Comparison of ENCODE assay signal across 8 cellular contexts in the genomic region with DNA sequence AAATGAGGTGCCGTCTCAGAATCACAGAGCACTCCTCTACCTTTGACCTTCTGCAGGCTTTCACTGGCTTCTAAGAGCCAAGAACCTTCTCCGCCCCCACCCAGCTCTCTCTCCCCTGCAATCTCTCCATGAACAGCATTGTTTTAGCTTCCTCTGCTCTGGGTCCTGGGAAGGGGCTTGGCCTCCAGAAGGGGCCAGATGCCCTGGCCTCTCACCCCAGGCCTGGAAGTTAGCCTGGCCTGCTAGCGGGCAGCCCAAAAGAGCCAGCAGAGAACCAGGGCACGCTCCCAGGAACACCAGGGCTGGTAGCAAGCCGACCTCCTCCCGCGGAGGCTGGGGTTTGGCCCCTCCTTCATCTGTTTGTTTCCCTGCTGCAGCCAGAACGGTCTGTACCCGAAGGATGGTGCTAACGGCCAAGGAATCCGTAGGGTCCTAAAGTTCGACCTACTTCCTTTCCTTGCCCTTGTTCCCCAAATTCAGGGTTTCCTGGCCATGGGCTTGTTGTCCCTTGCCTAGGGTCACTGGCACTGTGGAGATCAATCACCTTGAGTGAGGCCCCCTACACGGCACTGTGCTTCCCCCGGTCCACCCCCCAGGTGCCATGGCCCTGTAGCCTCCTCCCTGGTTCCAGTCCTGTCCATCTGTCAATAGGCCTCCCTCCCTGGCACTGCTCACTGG. TPM values are rescaled to one million over a fixed set of nuclear protein-coding genes. Genes with fewer than 3 reads are reported as not detected.
A peak's percentile ranks its signal among the peaks of the same experiment; 100 is the strongest.
DNase-seq lines count a peak whose midpoint lies in the region; ATAC-seq and TF ChIP-seq lines count a peak whose summit lies in the region.

No MANE protein-coding gene starts in this region.

- no peak for TF ChIP-seq CTCF in Caco-2 (IDR thresholded peaks at IDR 0.05; ENCODE audit: insufficient read depth in 1 of 2, low read depth in 1 of 2, low read length in 1 of 2, severe bottlenecking in 1 of 2, unreplicated experiment in 1 of 2)
- TF ChIP-seq CTCF in SK-N-SH (IDR thresholded peaks at IDR 0.05) = no peak

- no peak overlapping the region; the same call in 1 of the 2 replicates for H3K4me2 ChIP-seq in SK-N-SH

- WGBS in SK-N-SH (ENCODE audit: low lambda C conversion rate) = 33% methylated on average over 13 of the region's 14 CpGs

- H3K4me3 ChIP-seq in Caco-2 (ENCODE audit: low read depth, low read length) (no peak overlapping the region), SK-N-SH (ENCODE audit: low read depth in 2 of 2, low read length in 1 of 2) (no peak overlapping the region), skeletal muscle cell (ENCODE audit: low read depth, low read length) (no peak overlapping the region)

- peak overlapping the region in 1 of 2 experiments; percentile 87; a peak in 2 of 4 replicates for H3K27ac ChIP-seq in SK-N-SH (ENCODE audit: low read depth in 2 of 2, low read length in 1 of 2)

- intact Hi-C loops in Caco-2 (cut with micrococcal nuclease; ENCODE audit: unreplicated experiment) = no loop called here

- TF ChIP-seq EP300 in SK-N-SH (IDR thresholded peaks at IDR 0.05; ENCODE audit: borderline replicate concordance in 1 of 2, low read depth in 1 of 2, low read length in 1 of 2) = no peak

- H4K20me1 ChIP-seq in SK-N-SH (ENCODE audit: insufficient read depth) = no peaks in the 10 kb centered on the region

- no peak overlapping the region for H3K9ac ChIP-seq in SK-N-SH

- no peaks in the 10 kb centered on the region for H3K9me2 ChIP-seq in SK-N-SH

- peaks cover under 1% of the 10 kb centered on the region for H3K36me3 Mint-ChIP-seq in Caco-2 (ENCODE audit: insufficient read depth, unreplicated experiment)

- peak overlapping the region; percentile 94 for H2AFZ ChIP-seq in SK-N-SH (ENCODE audit: low read depth)

- no peaks in the 10 kb centered on the region for H3K27me3 Mint-ChIP-seq in Caco-2 (ENCODE audit: insufficient read depth, unreplicated experiment)

- peaks cover 3% of the 10 kb centered on the region for H3F3A ChIP-seq in SK-N-SH (replicated peaks; ENCODE audit: insufficient read depth)

- peak overlapping the region; percentile 87 for H3K27ac Mint-ChIP-seq in Caco-2 (ENCODE audit: unreplicated experiment)

- H3K9me3 Mint-ChIP-seq in Caco-2 (ENCODE audit: unreplicated experiment) = no peaks in the 10 kb centered on the region

- POLR2A ChIA-PET in Caco-2 (lab: Charles Lee) (interaction anchor here (0.6 to 1.0 kb wide), 5 partner anchors 10 to 39 kb away, joined by 3 to 7 read pairs (median 4); a partner anchor contains a TSS), SK-N-SH (lab: Yijun Ruan, JAX) (interaction anchor here (1.4 to 8.8 kb wide), 2 partner anchors 19 to 66 kb away, joined by 7 to 174 read pairs; a partner anchor contains a TSS)

- H3K4me3 Mint-ChIP-seq in Caco-2 (ENCODE audit: unreplicated experiment) = no peak overlapping the region

- peaks cover 16% of the 10 kb centered on the region for H3K4me1 ChIP-seq in Caco-2
- peaks cover 13 to 16% of the 10 kb centered on the region in 2 experiments for H3K4me1 ChIP-seq in SK-N-SH (ENCODE audit: control insufficient read depth in 1 of 2, insufficient read depth in 2 of 2, low read depth in 1 of 2, low read length in 1 of 2)

- H3K36me3 ChIP-seq in Caco-2 (ENCODE audit: control insufficient read depth, insufficient read depth, low read length) (no peaks in the 10 kb centered on the region), SK-N-SH (replicated peaks in 1 of 2; ENCODE audit: control insufficient read depth in 1 of 2, insufficient read depth in 2 of 2, low read length in 1 of 2) (no peaks in the 10 kb centered on the region)

- CTCF ChIA-PET in Caco-2 (lab: Charles Lee) = interaction anchor here (0.6 to 1.1 kb wide), 5 partner anchors 12 to 423 kb away, joined by 3 to 7 read pairs (median 3); no protein-coding TSS in a partner anchor
- CTCF ChIA-PET in SK-N-SH (lab: Yijun Ruan, JAX) = interaction anchor here (0.7 to 1.7 kb wide), 5 partner anchors 17 to 488 kb away, joined by 3 to 5 read pairs (median 3); no protein-coding TSS in a partner anchor

- no TSS peak for BruUV-seq in Caco-2 (replicated peaks; lab: Mats Ljungman, UMichigan)

- peaks cover 23% of the 10 kb centered on the region for H3K4me1 Mint-ChIP-seq in Caco-2 (ENCODE audit: low read depth, unreplicated experiment)

- H3K9me3 ChIP-seq in Caco-2 (no peaks in the 10 kb centered on the region), SK-N-SH (no peaks in the 10 kb centered on the region)

- H3K27me3 ChIP-seq in Caco-2 (replicated peaks; ENCODE audit: control insufficient read depth, insufficient read depth, low read length) (no peaks in the 10 kb centered on the region), SK-N-SH (ENCODE audit: insufficient read depth) (no peaks in the 10 kb centered on the region)

- TF ChIP-seq RAD21 in SK-N-SH (IDR thresholded peaks at IDR 0.05; ENCODE audit: low read length) = peak; percentile 48

- no peak for ATAC-seq in GM21360 (IDR thresholded peaks at IDR 0.05; ENCODE audit: unreplicated experiment)
- no peak for ATAC-seq in GM21576 (IDR thresholded peaks at IDR 0.05; ENCODE audit: unreplicated experiment)

- no peaks in the 10 kb centered on the region for H3K79me2 ChIP-seq in SK-N-SH (ENCODE audit: insufficient read depth)

- DNase-seq in Caco-2 = peak; percentile 54 to 59
- peak; percentile 66 for DNase-seq in HT-29 (ENCODE audit: low spot score)
- DNase-seq in SK-N-SH = peak; percentile 84
- DNase-seq in cerebellar nuclear complex (lab: John Stamatoyannopoulos, UW) = peak; percentile 76 to 96
- peak; percentile 89 for DNase-seq in iPS-NIHi7 (ENCODE audit: extremely low spot score)
- DNase-seq in skeletal muscle cell (ENCODE audit: low read depth) = peak; percentile 68

TF ChIP-seq in SK-N-SH, 30 proteins besides CTCF, POLR2A, EP300 and RAD21:
- no peak for TF ChIP-seq NRF1 (IDR thresholded peaks at IDR 0.05; ENCODE audit: low read depth, low read length)
- TF ChIP-seq TAF1 (IDR thresholded peaks at IDR 0.05; ENCODE audit: borderline replicate concordance, low read depth, low read length) = 0 out of 2 replicates have a peak, but pooled peaks have one; percentile 30
- peak; percentile 20 for TF ChIP-seq CHD2 (IDR thresholded peaks at IDR 0.05; ENCODE audit: low read length, partially characterized antibody)

RNA-seq across cellular contexts. Expression of a gene that starts 18.7 kb away (rescaled TPM):
- 152 and 155 TPM in 2 replicates for total RNA-seq in Caco-2 (2022)
- 88.4 and 107 TPM in 2 replicates for total RNA-seq in HT-29 (2014; rRNA removed; shearing (Covaris generic))
- 24.9 and 30.4 TPM in 2 replicates for polyA plus RNA-seq in SK-N-SH (2012; rRNA removed)
- 19.5 and 19.9 TPM in 2 replicates for polyA plus RNA-seq in SK-N-SH (2012; cell fraction: cytosol; rRNA removed)
- polyA plus RNA-seq in SK-N-SH (2012; cell fraction: nucleus; rRNA removed) = 41.8 and 55.3 TPM in 2 replicates

RNA-seq across cellular contexts. Expression of a gene that starts 39.0 kb away (rescaled TPM):
- total RNA-seq in Caco-2 (2022) = 60.1 and 73.7 TPM in 2 replicates
- total RNA-seq in HT-29 (2014; rRNA removed; shearing (Covaris generic)) = 12.1 and 12.2 TPM in 2 replicates
- polyA plus RNA-seq in SK-N-SH (2012; rRNA removed) = 15.0 and 19.5 TPM in 2 replicates
- polyA plus RNA-seq in SK-N-SH (2012; cell fraction: cytosol; rRNA removed) = 21.7 and 23.6 TPM in 2 replicates
- 9.3 and 14.7 TPM in 2 replicates for polyA plus RNA-seq in SK-N-SH (2012; cell fraction: nucleus; rRNA removed)

RNA-seq across cellular contexts. Expression of a gene that starts 39.2 kb away (rescaled TPM):
- 134 and 144 TPM in 2 replicates for total RNA-seq in Caco-2 (2022)
- total RNA-seq in HT-29 (2014; rRNA removed; shearing (Covaris generic)) = 38.9 and 45.8 TPM in 2 replicates
- polyA plus RNA-seq in SK-N-SH (2012; rRNA removed) = 45.2 and 65.7 TPM in 2 replicates
- polyA plus RNA-seq in SK-N-SH (2012; cell fraction: cytosol; rRNA removed) = 81.1 and 87.8 TPM in 2 replicates
- polyA plus RNA-seq in SK-N-SH (2012; cell fraction: nucleus; rRNA removed) = 15.3 and 24.1 TPM in 2 replicates
